ENCODE assay signal across 11 cellular contexts in genomic region chr5:168472329-168472728, GRCh38. TPM values are rescaled to one million over a fixed set of nuclear protein-coding genes. Genes with fewer than 3 reads are reported as not detected.
DNase-seq lines count a peak whose midpoint lies in the region; ATAC-seq and TF ChIP-seq lines count a peak whose summit lies in the region.
"Had no signal": no experiment of that assay in that cellular context is flagged by ENCODE, and none has a peak within 500 bp of the region (broad histone marks: within the 10 kb centered on the region; RNA-seq: fewer than 3 reads in every experiment).

No MANE protein-coding gene starts in this region.

- intact Hi-C loops in gastrocnemius medialis (cut with DNase I; ENCODE audit: low total_unique reads) = no loop called here

- H3K9me3 ChIP-seq in gastrocnemius medialis = no peaks in the 10 kb centered on the region

- H3K27me3 ChIP-seq in kidney epithelial cell (ENCODE audit: control insufficient read depth, insufficient read depth, low read length) (no peaks in the 10 kb centered on the region), gastrocnemius medialis (no peaks in the 10 kb centered on the region)

- H3K4me3 ChIP-seq in kidney epithelial cell (ENCODE audit: low read depth, low read length) (no peak overlapping the region), gastrocnemius medialis (no peak overlapping the region)

- TF ChIP-seq CTCF in kidney epithelial cell (IDR thresholded peaks at IDR 0.05; ENCODE audit: insufficient read depth, low read length, poor library complexity, severe bottlenecking) (peak; percentile 47), gastrocnemius medialis (IDR thresholded peaks at IDR 0.05 in 4 of 5, conservative IDR thresholded peaks at IDR 0.05 in 1 of 5) (no peak)

- DNase-seq in AG08395 (ENCODE audit: low spot score) (peak; percentile 91), HT-29 (ENCODE audit: low spot score) (peak; percentile 70), astrocyte of the hippocampus (ENCODE audit: low read depth, low spot score) (peak; percentile 94), kidney epithelial cell (ENCODE audit: low read depth) (peak; percentile 86), gastrocnemius medialis (no peak), NCI-H1417 treated with DMSO at 0.1 percent for 48 hours (lab: John Stamatoyannopoulos, UW) (no peak)
- DNase-seq: midbrain, NCI-H510A had no signal

- in situ Hi-C loops in gastrocnemius medialis (cut with MboI; ENCODE audit: low sequenced_read_pairs in 4 of 4) = no loop called here

- no peak overlapping the region for H3K27ac ChIP-seq in gastrocnemius medialis

- ATAC-seq in gastrocnemius medialis = no peak
- ATAC-seq in GM18505 (IDR thresholded peaks at IDR 0.05; ENCODE audit: unreplicated experiment) = no peak
- ATAC-seq in GM21381 (IDR thresholded peaks at IDR 0.05; ENCODE audit: unreplicated experiment) = no peak

- H3K4me1 ChIP-seq in gastrocnemius medialis = no peaks in the 10 kb centered on the region

- H3K36me3 ChIP-seq in kidney epithelial cell (ENCODE audit: control insufficient read depth, insufficient read depth, low read length) (peaks cover 8% of the 10 kb centered on the region), gastrocnemius medialis (no peaks in the 10 kb centered on the region)

- TF ChIP-seq POLR2A in gastrocnemius medialis (IDR thresholded peaks at IDR 0.05) (no peak), GM18505 (IDR thresholded peaks at IDR 0.05; ENCODE audit: borderline replicate concordance, extremely low read depth, insufficient read depth, insufficient read length) (no peak)

RNA-seq across cellular contexts. Expression of gene RARS1, which starts 13.9 kb away (rescaled TPM):
- 52.3 and 54.2 TPM in 2 replicates for total RNA-seq in HT-29 (2014; rRNA removed; shearing (Covaris generic))
- total RNA-seq in kidney epithelial cell (97.5 and 143 TPM in 2 replicates), gastrocnemius medialis (10 to 100 TPM; 45.9 to 65.5 (median 52.7) TPM)

RNA-seq across cellular contexts. Expression of gene FBLL1, which starts 56.8 kb away (rescaled TPM):
- not detected in 2 replicates for total RNA-seq in HT-29 (2014; rRNA removed; shearing (Covaris generic))
- total RNA-seq in kidney epithelial cell (0.84 and 1.0 TPM in 2 replicates), gastrocnemius medialis (not detected)
- total RNA-seq: activated T-helper 2 cell treated with anti-CD3 and anti-CD28 coated beads, Interferon-gamma antibody, Interleukin-2, Interleukin-4, amounts not matched to agents 10 μg/mL and 5 μg/mL and 100 μg/mL, durations not matched to agents 14 hours and 24 hours and 36 hours had no signal

Comparison
In these comparisons a context has a peak if more than half of its experiments do, and no peak if none do; other contexts are left out.
1. DNase-seq: peak in AG08395 (single experiment), HT-29 (single experiment), astrocyte of the hippocampus (single experiment) and kidney epithelial cell (single experiment); none in gastrocnemius medialis (0 of 2) and NCI-H1417 treated with DMSO at 0.1 percent for 48 hours (single experiment).